In the genomic region with DNA sequence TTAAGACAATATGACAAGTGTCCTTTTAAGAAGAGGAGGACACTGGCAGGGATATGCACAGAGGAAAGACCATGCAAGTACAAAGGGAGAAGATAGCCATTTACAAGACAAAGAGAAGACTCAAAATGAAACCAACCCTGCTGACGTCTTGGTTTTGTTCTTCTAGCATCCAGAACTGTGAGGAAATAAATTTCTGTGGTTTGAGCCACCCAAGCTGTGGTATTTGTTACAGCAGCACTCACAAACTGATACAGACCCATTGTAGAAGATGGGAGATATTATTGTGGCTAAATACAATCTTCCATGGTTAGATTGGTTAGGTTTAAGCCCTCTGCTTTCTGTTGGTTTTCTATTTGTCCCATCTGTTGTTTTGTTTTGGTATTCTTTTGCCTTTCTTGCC, we compare ENCODE assay signal across 29 cellular contexts.
"Had no signal": no experiment of that assay in that cellular context is flagged by ENCODE, and none has a peak within 500 bp of the region (broad histone marks: within the 10 kb centered on the region; RNA-seq: fewer than 3 reads in every experiment).

No MANE protein-coding gene starts in this region.

- H2AFZ ChIP-seq: hepatocyte had no signal

- H3K4me1 ChIP-seq: ascending aorta, breast epithelium, colonic mucosa, esophagus squamous epithelium, gastroesophageal sphincter, heart right ventricle had no signal

- H3K4me2 ChIP-seq: hepatocyte had no signal

- H3K36me3 ChIP-seq: ascending aorta, breast epithelium, cardiac muscle cell, colonic mucosa, esophagus squamous epithelium, gastroesophageal sphincter, heart right ventricle had no signal

- H3K9me3 ChIP-seq: ascending aorta, breast epithelium, colonic mucosa, esophagus squamous epithelium had no signal

- H3K27me3 ChIP-seq: ascending aorta, breast epithelium, cardiac muscle cell, colonic mucosa, esophagus squamous epithelium, gastroesophageal sphincter, heart right ventricle, hepatocyte had no signal

- H3K4me3 ChIP-seq: ascending aorta, breast epithelium, cardiac muscle cell, colonic mucosa, esophagus squamous epithelium, gastroesophageal sphincter, heart right ventricle, hepatocyte had no signal

- H3K27ac ChIP-seq: ascending aorta, breast epithelium, cardiac muscle cell, colonic mucosa, epithelial cell of prostate, esophagus squamous epithelium, gastroesophageal sphincter, heart right ventricle, hepatocyte had no signal

- DNase-seq: activated CD4-positive, alpha-beta memory T cell treated with anti-CD3 and anti-CD28 coated beads, Interleukin-2, amount 10 ng/mL, durations not matched to agents 7 days and 5 days; activated CD4-positive, alpha-beta T cell treated with anti-CD3 and anti-CD28 coated beads for 1 hour; activated CD4-positive, alpha-beta T cell treated with anti-CD3 and anti-CD28 coated beads for 4 hours; activated CD4-positive, alpha-beta T cell treated with anti-CD3 and anti-CD28 coated beads, Interleukin-2, amount 10 ng/mL, durations not matched to agents 7 days and 5 days; activated CD4-positive, alpha-beta T cell treated with anti-CD3 and anti-CD28 coated beads, Interleukin-2, amount 50 U/mL, for 4 hours; activated CD8-positive, alpha-beta memory T cell treated with anti-CD3 and anti-CD28 coated beads, Interleukin-2, amount 50 U/mL, for 48 hours; activated gamma-delta T cell; activated naive CD4-positive, alpha-beta T cell; activated naive CD4-positive, alpha-beta T cell treated with anti-CD3 and anti-CD28 coated beads, Interleukin-2, amount 10 ng/mL, durations not matched to agents 7 days and 5 days; activated naive CD8-positive, alpha-beta T cell treated with anti-CD3 and anti-CD28 coated beads, Interleukin-2, amount 10 ng/mL, durations not matched to agents 7 days and 5 days; activated T-cell treated with anti-CD3 and anti-CD28 coated beads for 4 hours; activated T-cell treated with anti-CD3 and anti-CD28 coated beads, Interleukin-2, amount 50 U/mL, for 24 hours; activated T-cell treated with anti-CD3 and anti-CD28 coated beads, Interleukin-2, amount 50 U/mL, for 72 hours; central memory CD4-positive, alpha-beta T cell; cerebellar nuclear complex; colonic mucosa; effector CD8-positive, alpha-beta T cell; esophagus squamous epithelium; foreskin melanocyte; heart right ventricle; T1000 had no signal

- ATAC-seq: activated naive CD4-positive, alpha-beta T cell treated with anti-CD3 and anti-CD28 coated beads, Interleukin-2, amount 50 U/mL, for 72 hours; activated T-cell treated with anti-CD3 and anti-CD28 coated beads, Interleukin-2, amount 50 U/mL, for 72 hours; gastroesophageal sphincter; heart right ventricle; WTC11 had no signal

- H3K79me2 ChIP-seq: hepatocyte had no signal
